Comparison of ENCODE assay signal across 1 cellular context in the genomic region with DNA sequence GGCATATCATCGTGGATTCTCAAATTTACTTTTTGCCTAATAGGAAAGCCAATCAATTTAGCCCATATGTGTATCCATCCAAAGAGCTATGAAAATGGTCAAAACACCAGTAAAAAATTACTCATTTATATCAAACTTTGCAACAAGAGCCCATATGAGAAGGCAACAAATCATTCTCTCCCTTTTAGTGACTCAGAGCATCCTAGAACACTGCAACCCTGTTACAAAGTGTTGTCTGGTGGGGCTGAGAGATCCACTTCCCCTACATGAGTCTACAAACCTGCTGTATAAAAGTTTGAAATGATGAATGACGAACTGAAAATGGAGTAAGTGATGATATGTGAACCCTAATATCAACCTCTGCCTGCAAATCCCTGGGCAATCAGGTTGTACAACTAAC.
TF ChIP-seq lines count a peak whose summit lies in the region.

No MANE protein-coding gene starts in this region.

TF ChIP-seq in IMR-90, 13 proteins besides CTCF, POLR2A, EP300 and RAD21:
- TF ChIP-seq, protein P1, sequence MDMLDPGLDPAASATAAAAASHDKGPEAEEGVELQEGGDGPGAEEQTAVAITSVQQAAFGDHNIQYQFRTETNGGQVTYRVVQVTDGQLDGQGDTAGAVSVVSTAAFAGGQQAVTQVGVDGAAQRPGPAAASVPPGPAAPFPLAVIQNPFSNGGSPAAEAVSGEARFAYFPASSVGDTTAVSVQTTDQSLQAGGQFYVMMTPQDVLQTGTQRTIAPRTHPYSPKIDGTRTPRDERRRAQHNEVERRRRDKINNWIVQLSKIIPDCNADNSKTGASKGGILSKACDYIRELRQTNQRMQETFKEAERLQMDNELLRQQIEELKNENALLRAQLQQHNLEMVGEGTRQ (IDR thresholded peaks at IDR 0.05; ENCODE audit: low read depth, low read length) = no peak
- TF ChIP-seq MXI1 (IDR thresholded peaks at IDR 0.05; ENCODE audit: borderline replicate concordance, low read depth, low read length) = no peak
- no peak for TF ChIP-seq CHD1 (IDR thresholded peaks at IDR 0.05; ENCODE audit: low read depth, low read length)
- TF ChIP-seq, protein P2, sequence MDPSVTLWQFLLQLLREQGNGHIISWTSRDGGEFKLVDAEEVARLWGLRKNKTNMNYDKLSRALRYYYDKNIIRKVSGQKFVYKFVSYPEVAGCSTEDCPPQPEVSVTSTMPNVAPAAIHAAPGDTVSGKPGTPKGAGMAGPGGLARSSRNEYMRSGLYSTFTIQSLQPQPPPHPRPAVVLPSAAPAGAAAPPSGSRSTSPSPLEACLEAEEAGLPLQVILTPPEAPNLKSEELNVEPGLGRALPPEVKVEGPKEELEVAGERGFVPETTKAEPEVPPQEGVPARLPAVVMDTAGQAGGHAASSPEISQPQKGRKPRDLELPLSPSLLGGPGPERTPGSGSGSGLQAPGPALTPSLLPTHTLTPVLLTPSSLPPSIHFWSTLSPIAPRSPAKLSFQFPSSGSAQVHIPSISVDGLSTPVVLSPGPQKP (IDR thresholded peaks at IDR 0.05; ENCODE audit: borderline replicate concordance, low read depth, low read length) = no peak
- no peak for TF ChIP-seq RFX5 (IDR thresholded peaks at IDR 0.05; ENCODE audit: low read depth, low read length)
- TF ChIP-seq NFE2L2 (IDR thresholded peaks at IDR 0.05; ENCODE audit: low read depth, low read length) = no peak
- no peak for TF ChIP-seq RCOR1 (IDR thresholded peaks at IDR 0.05; ENCODE audit: insufficient replicate concordance, low read length)
- TF ChIP-seq SMC3 (IDR thresholded peaks at IDR 0.05; ENCODE audit: low read depth, low read length) = no peak
- TF ChIP-seq BHLHE40 (IDR thresholded peaks at IDR 0.05; ENCODE audit: low read depth, low read length) = no peak
- no peak for TF ChIP-seq MAZ (IDR thresholded peaks at IDR 0.05; ENCODE audit: borderline replicate concordance, low read depth, low read length)
- TF ChIP-seq CEBPB (IDR thresholded peaks at IDR 0.05; ENCODE audit: low read depth, low read length) = no peak
- TF ChIP-seq FOS (IDR thresholded peaks at IDR 0.05; ENCODE audit: low read depth, low read length) = no peak
- no peak for TF ChIP-seq MAFK (IDR thresholded peaks at IDR 0.05; ENCODE audit: low read depth, low read length)
